In genomic region chr5:139787568-139788293, GRCh38 we compare ENCODE assay signal across 8 cellular contexts. TPM values are rescaled to one million over a fixed set of nuclear protein-coding genes. Genes with fewer than 3 reads are reported as not detected.
DNase-seq lines count a peak whose midpoint lies in the region; ATAC-seq and TF ChIP-seq lines count a peak whose summit lies in the region.

No MANE protein-coding gene starts in this region.

- H3K36me3 ChIP-seq in CD8-positive, alpha-beta T cell (ENCODE audit: insufficient read depth, low read length), result no peaks in the 10 kb centered on the region
- H3K36me3 ChIP-seq in HUES48 (ENCODE audit: control insufficient read depth, insufficient read depth, low read length) (no peaks in the 10 kb centered on the region), PC-3 (ENCODE audit: low read depth, low read length) (no peaks in the 10 kb centered on the region)

- no peaks in the 10 kb centered on the region for H3K9me3 Mint-ChIP-seq in CD8-positive, alpha-beta T cell
- H3K9me3 Mint-ChIP-seq in naive B cell, result no peaks in the 10 kb centered on the region
- no peaks in the 10 kb centered on the region for H3K9me3 Mint-ChIP-seq in stimulated activated effector memory CD8-positive, alpha-beta T cell treated with anti-CD3 and anti-CD28 coated beads, Interleukin-12 subunit alpha, Interleukin-12 subunit beta, amount 100 ng/mL, for 72 hours

- intact Hi-C loops in CD8-positive, alpha-beta T cell (cut with DNase I, micrococcal nuclease), result loop anchor here (1.0 kb wide), 5 partner anchors 57 to 370 kb away; no protein-coding TSS in a partner anchor
- intact Hi-C loops in PC-3 (cut with micrococcal nuclease), result loop anchor here (1.0 to 5.0 kb wide), 5 partner anchors 57 to 370 kb away; partner anchors contain the start of gene NRG2

- no TSS peak for BruUV-seq in PC-3 (replicated peaks; lab: Mats Ljungman, UMichigan)

- peak overlapping the region; percentile 83 for H3K4me3 Mint-ChIP-seq in CD8-positive, alpha-beta T cell
- peak overlapping the region; percentile 78 to 93 (median 87) for H3K4me3 Mint-ChIP-seq in naive B cell
- H3K4me3 Mint-ChIP-seq in stimulated activated effector memory CD8-positive, alpha-beta T cell treated with anti-CD3 and anti-CD28 coated beads, Interleukin-12 subunit alpha, Interleukin-12 subunit beta, amount 100 ng/mL, for 72 hours, result peak overlapping the region; percentile 79

- no peaks in the 10 kb centered on the region for H3F3A ChIP-seq in PC-3 (ENCODE audit: low read length, unreplicated experiment)

- H3K27me3 ChIP-seq in CD8-positive, alpha-beta T cell (ENCODE audit: insufficient read depth, low read length), result no peaks in the 10 kb centered on the region
- H3K27me3 ChIP-seq in HUES48 (ENCODE audit: control insufficient read depth, insufficient read depth, low read length), result peaks cover 49% of the 10 kb centered on the region
- no peaks in the 10 kb centered on the region for H3K27me3 ChIP-seq in PC-3 (ENCODE audit: low read length)

- peak; percentile 91 for ATAC-seq in CD8-positive, alpha-beta T cell
- ATAC-seq in GM21360 (IDR thresholded peaks at IDR 0.05; ENCODE audit: unreplicated experiment) (peak; percentile 57), PC-3 (peak; percentile 92), naive B cell (ENCODE audit: low read depth in 2 of 2) (peak; percentile 88)
- ATAC-seq in stimulated activated effector memory CD8-positive, alpha-beta T cell treated with anti-CD3 and anti-CD28 coated beads, Interleukin-12 subunit alpha, Interleukin-12 subunit beta, amount 100 ng/mL, for 72 hours, result peak; percentile 87

- peaks cover 6% of the 10 kb centered on the region for H3K4me1 Mint-ChIP-seq in CD8-positive, alpha-beta T cell (ENCODE audit: low read depth)
- peaks cover 0 to 6% (median 3%) of the 10 kb centered on the region in 3 donors for H3K4me1 Mint-ChIP-seq in naive B cell
- peaks cover 11% of the 10 kb centered on the region for H3K4me1 Mint-ChIP-seq in stimulated activated effector memory CD8-positive, alpha-beta T cell treated with anti-CD3 and anti-CD28 coated beads, Interleukin-12 subunit alpha, Interleukin-12 subunit beta, amount 100 ng/mL, for 72 hours

- peak overlapping the region; percentile 83 for H2AFZ ChIP-seq in PC-3 (ENCODE audit: low read length)

- no peaks in the 10 kb centered on the region for H3K79me2 ChIP-seq in PC-3 (ENCODE audit: low read length)

- H3K9ac ChIP-seq in HUES48 (ENCODE audit: low read depth, low read length) (0 out of 2 replicates have a peak overlapping the region, but pooled peaks have one; percentile 9), PC-3 (ENCODE audit: low read length) (peak overlapping the region; percentile 33)

- CTCF ChIA-PET in CD8-positive, alpha-beta T cell (lab: Charles Lee), result interaction anchor here (0.6 to 4.8 kb wide), 42 partner anchors 9 to 1905 kb away, joined by 3 to 138 read pairs (median 4); partner anchors contain the start of gene PSD2
- CTCF ChIA-PET in PC-3 (lab: Charles Lee), result interaction anchor here (0.5 to 1.8 kb wide), 8 partner anchors 47 to 356 kb away, joined by 3 to 44 read pairs (median 4); no protein-coding TSS in a partner anchor

- no peak overlapping the region for H3K27ac Mint-ChIP-seq in CD8-positive, alpha-beta T cell
- peak overlapping the region in 4 of 6 donors; percentile 37 to 70 (median 42) for H3K27ac Mint-ChIP-seq in naive B cell
- peak overlapping the region; percentile 47 for H3K27ac Mint-ChIP-seq in stimulated activated effector memory CD8-positive, alpha-beta T cell treated with anti-CD3 and anti-CD28 coated beads, Interleukin-12 subunit alpha, Interleukin-12 subunit beta, amount 100 ng/mL, for 72 hours

- no peak overlapping the region for H3K27ac ChIP-seq in CD8-positive, alpha-beta T cell (ENCODE audit: low read depth, low read length)
- H3K27ac ChIP-seq in HUES48 (ENCODE audit: low read depth, low read length) (no peak overlapping the region), PC-3 (ENCODE audit: low read length) (no peak overlapping the region)

- peaks cover 4% of the 10 kb centered on the region for H3K4me1 ChIP-seq in CD8-positive, alpha-beta T cell (ENCODE audit: insufficient read depth, low read length)
- H3K4me1 ChIP-seq in HUES48 (ENCODE audit: control insufficient read depth, insufficient read depth, low read length), result peaks cover 3% of the 10 kb centered on the region; the same call in 1 of the 2 replicates
- no peaks in the 10 kb centered on the region for H3K4me1 ChIP-seq in PC-3 (ENCODE audit: insufficient read depth, low read length)

- peak overlapping the region; percentile 81 for H3K4me2 ChIP-seq in PC-3 (ENCODE audit: low read length)

- H3K9me2 ChIP-seq in PC-3 (replicated peaks; ENCODE audit: low read length), result no peaks in the 10 kb centered on the region

- peak; percentile 96 for TF ChIP-seq CTCF in CD8-positive, alpha-beta T cell (IDR thresholded peaks at IDR 0.05)
- peak; percentile 87 for TF ChIP-seq CTCF in PC-3 (conservative IDR thresholded peaks at IDR 0.05; ENCODE audit: low read depth, low read length)

- peak; percentile 69 to 95 (median 84) for DNase-seq in CD8-positive, alpha-beta T cell
- DNase-seq in PC-3, result peak; percentile 85
- DNase-seq in activated T-helper 1 cell treated with Interleukin-2 at 50 U/mL for 16 hours (ENCODE audit: low read depth), result peak; percentile 76
- DNase-seq in fibroblast of gingiva (ENCODE audit: low read depth), result peak; percentile 58
- peak; percentile 79 for DNase-seq in naive B cell
- DNase-seq in stimulated activated effector memory CD8-positive, alpha-beta T cell treated with anti-CD3 and anti-CD28 coated beads, Interleukin-12 subunit alpha, Interleukin-12 subunit beta, amount 100 ng/mL, for 72 hours (ENCODE audit: low spot score in 2 of 2), result peak; percentile 98 to 99

- POLR2A ChIA-PET in CD8-positive, alpha-beta T cell (lab: Charles Lee), result interaction anchor here (0.8 to 1.8 kb wide), 2 partner anchors 61 to 182 kb away, joined by 4 to 8 read pairs; no protein-coding TSS in a partner anchor
- POLR2A ChIA-PET in PC-3 (lab: Charles Lee; ENCODE audit: unreplicated experiment), result no interaction called here

- H3K9me3 ChIP-seq in CD8-positive, alpha-beta T cell (ENCODE audit: low read length), result no peaks in the 10 kb centered on the region
- H3K9me3 ChIP-seq in HUES48 (ENCODE audit: control insufficient read depth, insufficient read depth, low read length) (no peaks in the 10 kb centered on the region), PC-3 (ENCODE audit: low read length) (no peaks in the 10 kb centered on the region)

- H3K36me3 Mint-ChIP-seq in CD8-positive, alpha-beta T cell, result no peaks in the 10 kb centered on the region
- H3K36me3 Mint-ChIP-seq in naive B cell, result peaks cover 0 to 5% of the 10 kb centered on the region in 2 donors
- no peaks in the 10 kb centered on the region for H3K36me3 Mint-ChIP-seq in stimulated activated effector memory CD8-positive, alpha-beta T cell treated with anti-CD3 and anti-CD28 coated beads, Interleukin-12 subunit alpha, Interleukin-12 subunit beta, amount 100 ng/mL, for 72 hours

- H4K20me1 ChIP-seq in PC-3 (ENCODE audit: low read length), result no peaks in the 10 kb centered on the region

- H3K27me3 Mint-ChIP-seq in CD8-positive, alpha-beta T cell (ENCODE audit: low read depth), result peaks cover 26% of the 10 kb centered on the region
- H3K27me3 Mint-ChIP-seq in naive B cell, result peaks cover 31 to 50% (median 47%) of the 10 kb centered on the region in 3 donors

- peak overlapping the region; percentile 63 for H3K4me3 ChIP-seq in CD8-positive, alpha-beta T cell (ENCODE audit: low read depth, low read length)
- H3K4me3 ChIP-seq in HUES48 (ENCODE audit: low read depth, low read length) (peak overlapping the region; percentile 89), PC-3 (ENCODE audit: low read length) (peak overlapping the region; percentile 68)

RNA-seq across cellular contexts. Expression of gene PSD2, which starts 7.9 kb away (rescaled TPM):
- total RNA-seq in CD8-positive, alpha-beta T cell, result under 1 TPM; 0.17 to 0.30 TPM
- not detected in 2 replicates for total RNA-seq in PC-3 (2014; rRNA removed)
- polyA plus RNA-seq in naive B cell (ENCODE audit: low read depth in 6 of 6), result not detected
